8 cellular contexts compared by ENCODE assay signal in genomic region chr19:13588953-13589833, GRCh38.
A peak's percentile ranks its signal among the peaks of the same experiment; 100 is the strongest.
DNase-seq lines count a peak whose midpoint lies in the region; ATAC-seq and TF ChIP-seq lines count a peak whose summit lies in the region.

No MANE protein-coding gene starts in this region.

- DNase-seq in NCI-H1436 (lab: John Stamatoyannopoulos, UW) (peak; percentile 10), NCI-H1436 treated with DMSO at 0.1 percent for 48 hours (lab: John Stamatoyannopoulos, UW) (no peak), NCI-H1092 treated with DMSO at 0.1 percent for 48 hours (lab: John Stamatoyannopoulos, UW) (peak; percentile 24), T47D (ENCODE audit: low read depth in 1 of 2, low spot score in 1 of 2) (peak; percentile 18 to 64), iris pigment epithelial cell (ENCODE audit: low read depth) (peak; percentile 39)
- peak; percentile 73 to 80 for DNase-seq in stimulated activated CD4-positive, alpha-beta T cell treated with anti-CD3 and anti-CD28 coated beads, Interleukin-1b, Interleukin-23, amount 100 ng/mL, for 1 hour (ENCODE audit: low read depth in 2 of 2)

- no peak for ATAC-seq in HG02588 (IDR thresholded peaks at IDR 0.05; ENCODE audit: unreplicated experiment)

- in situ Hi-C loops in T47D (cut with HindIII; ENCODE audit: low pct_unique_long_range_greater_than_20kb, low sequenced_read_pairs): no loop called here

- H3K4me3 ChIP-seq in WI38 (ENCODE audit: low read depth, low read length): no peak overlapping the region

- TF ChIP-seq CTCF in WI38 (IDR thresholded peaks at IDR 0.05; ENCODE audit: low read depth, low read length): peak; percentile 84
